8 cellular contexts compared by ENCODE assay signal in genomic region chrX:49054073-49054762, GRCh38. TPM values are rescaled to one million over a fixed set of nuclear protein-coding genes. Genes with fewer than 3 reads are reported as not detected.
DNase-seq lines count a peak whose midpoint lies in the region; ATAC-seq and TF ChIP-seq lines count a peak whose summit lies in the region.

No MANE protein-coding gene starts in this region.

- no peak for TF ChIP-seq EP300 in upper lobe of left lung (IDR thresholded peaks at IDR 0.05)

- H3K9me3 ChIP-seq in mesodermal cell (ENCODE audit: control insufficient read depth, low read length): no peaks in the 10 kb centered on the region
- peaks cover 0 to 3% (median 0%) of the 10 kb centered on the region in 4 donors for H3K9me3 ChIP-seq in upper lobe of left lung

- 87 to 93% methylated on average over 4 of the region's 5 CpGs for WGBS in mesodermal cell (ENCODE audit: insufficient coverage in 2 of 2), 2 experiments
- WGBS in upper lobe of left lung, 2 donors: 66 to 86% methylated on average over 5 of the region's 5 CpGs

- DNase-seq in activated naive CD4-positive, alpha-beta T cell (lab: John Stamatoyannopoulos, UW): no peak
- DNase-seq in MCF 10A (ENCODE audit: unreplicated experiment) (no peak), upper lobe of left lung (no peak), NCI-H2171 treated with DMSO at 0.1 percent for 48 hours (lab: John Stamatoyannopoulos, UW) (no peak), COLO829 (ENCODE audit: low spot score) (no peak)

- H3K27me3 ChIP-seq in upper lobe of left lung: no peaks in the 10 kb centered on the region

- no TSS peak for BruUV-seq in MCF 10A (replicated peaks; lab: Mats Ljungman, UMichigan)

- H3K27ac Mint-ChIP-seq in activated naive CD4-positive, alpha-beta T cell treated with anti-CD3 and anti-CD28 coated beads, Interleukin-2, amount 50 U/mL, for 24 hours: peak overlapping the region; percentile 96
- H3K27ac Mint-ChIP-seq in MCF 10A (ENCODE audit: low read depth, unreplicated experiment): no peak overlapping the region

- no peaks in the 10 kb centered on the region for H3K9me3 Mint-ChIP-seq in activated naive CD4-positive, alpha-beta T cell treated with anti-CD3 and anti-CD28 coated beads, Interleukin-2, amount 50 U/mL, for 24 hours
- peaks cover 23% of the 10 kb centered on the region for H3K9me3 Mint-ChIP-seq in MCF 10A (ENCODE audit: unreplicated experiment)

- no peak for TF ChIP-seq POLR2A in upper lobe of left lung (IDR thresholded peaks at IDR 0.05)

- H3K27ac ChIP-seq in mesodermal cell (ENCODE audit: low read depth, low read length, severe bottlenecking): no peak overlapping the region
- peak overlapping the region; percentile 86 to 90 (median 86) for H3K27ac ChIP-seq in upper lobe of left lung

- peaks cover 37% of the 10 kb centered on the region for H3K4me1 Mint-ChIP-seq in activated naive CD4-positive, alpha-beta T cell treated with anti-CD3 and anti-CD28 coated beads, Interleukin-2, amount 50 U/mL, for 24 hours
- no peaks in the 10 kb centered on the region for H3K4me1 Mint-ChIP-seq in MCF 10A (ENCODE audit: insufficient read depth, unreplicated experiment)

- H3K4me1 ChIP-seq in mesodermal cell (ENCODE audit: control insufficient read depth, insufficient read depth, low read length, poor library complexity, severe bottlenecking) (no peaks in the 10 kb centered on the region), upper lobe of left lung (no peaks in the 10 kb centered on the region)

- POLR2A ChIA-PET in MCF 10A (lab: Yijun Ruan, JAX): no interaction called here

- H3K4me3 Mint-ChIP-seq in activated naive CD4-positive, alpha-beta T cell treated with anti-CD3 and anti-CD28 coated beads, Interleukin-2, amount 50 U/mL, for 24 hours: peak overlapping the region; percentile 91
- H3K4me3 Mint-ChIP-seq in MCF 10A (ENCODE audit: unreplicated experiment): peak overlapping the region; percentile 69

- H3K4me3 ChIP-seq in mesodermal cell (ENCODE audit: extremely low read depth, insufficient read depth, low read length, poor library complexity, severe bottlenecking): peak overlapping the region; percentile 49
- H3K4me3 ChIP-seq in upper lobe of left lung: peak overlapping the region; percentile 52 to 71 (median 61)

- H3K36me3 Mint-ChIP-seq in activated naive CD4-positive, alpha-beta T cell treated with anti-CD3 and anti-CD28 coated beads, Interleukin-2, amount 50 U/mL, for 24 hours: no peaks in the 10 kb centered on the region
- H3K36me3 Mint-ChIP-seq in MCF 10A (ENCODE audit: insufficient read depth, unreplicated experiment): no peaks in the 10 kb centered on the region

- intact Hi-C loops in MCF 10A (cut with micrococcal nuclease): no loop called here

- ATAC-seq in upper lobe of left lung (ENCODE audit: low FRiP score in 2 of 2) (no peak), HG03097 (IDR thresholded peaks at IDR 0.05; ENCODE audit: low FRiP score, unreplicated experiment) (no peak)

- H3K36me3 ChIP-seq in mesodermal cell (ENCODE audit: control insufficient read depth, insufficient read depth, low read length) (no peaks in the 10 kb centered on the region), upper lobe of left lung (no peaks in the 10 kb centered on the region)

- H3K27me3 Mint-ChIP-seq in activated naive CD4-positive, alpha-beta T cell treated with anti-CD3 and anti-CD28 coated beads, Interleukin-2, amount 50 U/mL, for 24 hours: no peaks in the 10 kb centered on the region
- peaks cover 11% of the 10 kb centered on the region for H3K27me3 Mint-ChIP-seq in MCF 10A (ENCODE audit: insufficient read depth, unreplicated experiment)

- TF ChIP-seq CTCF in MCF 10A (IDR thresholded peaks at IDR 0.05; ENCODE audit: unreplicated experiment): no peak
- TF ChIP-seq CTCF in upper lobe of left lung (IDR thresholded peaks at IDR 0.05): no peak

- CTCF ChIA-PET in MCF 10A (lab: Yijun Ruan, JAX): no interaction called here

RNA-seq across cellular contexts. Expression of gene CCDC120, which starts 4.6 kb away (rescaled TPM):
- total RNA-seq in MCF 10A (2022): 10.3 and 14.4 TPM in 2 replicates
- polyA plus RNA-seq in mesodermal cell (2013, experiment 1 of 2): 7.3 TPM
- 6.2 TPM for polyA plus RNA-seq in mesodermal cell (2013, experiment 2 of 2)
- total RNA-seq in upper lobe of left lung: 10 to 100 TPM in 3 of 6 donors, 1 to 10 TPM in 3; 6.0 to 13.5 (median 9.9) TPM

RNA-seq across cellular contexts. Expression of gene TFE3, which starts 11.1 kb away (rescaled TPM):
- total RNA-seq in MCF 10A (2022) (45.3 and 71.7 TPM in 2 replicates), upper lobe of left lung (10 to 100 TPM; 44.4 to 99.7 (median 72.3) TPM)
- 33.5 TPM for polyA plus RNA-seq in mesodermal cell (2013, experiment 1 of 2)
- 29.4 TPM for polyA plus RNA-seq in mesodermal cell (2013, experiment 2 of 2)

RNA-seq across cellular contexts. Expression of gene PRAF2, which starts 19.6 kb away (rescaled TPM):
- 32.1 and 34.5 TPM in 2 replicates for total RNA-seq in MCF 10A (2022)
- polyA plus RNA-seq in mesodermal cell (2013, experiment 1 of 2): 38.9 TPM
- 43.6 TPM for polyA plus RNA-seq in mesodermal cell (2013, experiment 2 of 2)
- total RNA-seq in upper lobe of left lung: 10 to 100 TPM; 12.5 to 26.2 (median 15.5) TPM

RNA-seq across cellular contexts. Expression of gene WDR45, which starts 25.5 kb away (rescaled TPM):
- 93.0 and 96.9 TPM in 2 replicates for total RNA-seq in MCF 10A (2022)
- 48.8 TPM for polyA plus RNA-seq in mesodermal cell (2013, experiment 1 of 2)
- 48.2 TPM for polyA plus RNA-seq in mesodermal cell (2013, experiment 2 of 2)
- 100 to 1,000 TPM in 2 of 6 donors, 10 to 100 TPM in 4; 55.9 to 165 (median 74.2) TPM for total RNA-seq in upper lobe of left lung

RNA-seq across cellular contexts. Expression of gene GRIPAP1, which starts 52.2 kb away (rescaled TPM):
- total RNA-seq in MCF 10A (2022): 49.6 and 51.0 TPM in 2 replicates
- 29.5 TPM for polyA plus RNA-seq in mesodermal cell (2013, experiment 1 of 2)
- polyA plus RNA-seq in mesodermal cell (2013, experiment 2 of 2): 27.6 TPM
- 100 to 1,000 TPM in 1 of 6 donors, 10 to 100 TPM in 5; 37.5 to 140 (median 50.8) TPM for total RNA-seq in upper lobe of left lung
